Comparison of ENCODE assay signal across 10 cellular contexts in genomic region chr6:42406296-42407280, GRCh38. TPM values are rescaled to one million over a fixed set of nuclear protein-coding genes. Genes with fewer than 3 reads are reported as not detected.
A peak's percentile ranks its signal among the peaks of the same experiment; 100 is the strongest.
DNase-seq lines count a peak whose midpoint lies in the region; ATAC-seq and TF ChIP-seq lines count a peak whose summit lies in the region.
"Had no signal": no experiment of that assay in that cellular context is flagged by ENCODE, and none has a peak within 500 bp of the region (broad histone marks: within the 10 kb centered on the region; RNA-seq: fewer than 3 reads in every experiment).

No MANE protein-coding gene starts in this region.

- no peak for ATAC-seq in GM18867 (IDR thresholded peaks at IDR 0.05; ENCODE audit: unreplicated experiment)
- ATAC-seq: GM12878 had no signal

- CTCF ChIA-PET in activated CD4-positive, alpha-beta T cell treated with anti-CD3 and anti-CD28 coated beads, Interleukin-2, amount 10 ng/mL, durations not matched to agents 7 days and 5 days (lab: Charles Lee), result interaction anchor here (0.6 to 1.4 kb wide), 5 partner anchors 7 to 113 kb away, joined by 3 to 4 read pairs (median 3); no protein-coding TSS in a partner anchor

- H3K4me3 Mint-ChIP-seq in activated CD4-positive, alpha-beta T cell treated with anti-CD3 and anti-CD28 coated beads, Interleukin-2, amount 10 ng/mL, durations not matched to agents 7 days and 5 days, result no peak overlapping the region
- no peak overlapping the region for H3K4me3 Mint-ChIP-seq in nephron progenitor cell

- peaks cover 70% of the 10 kb centered on the region for H3K4me1 Mint-ChIP-seq in activated CD4-positive, alpha-beta T cell treated with anti-CD3 and anti-CD28 coated beads, Interleukin-2, amount 10 ng/mL, durations not matched to agents 7 days and 5 days
- peaks cover 9% of the 10 kb centered on the region for H3K4me1 Mint-ChIP-seq in nephron progenitor cell

- H3K36me3 Mint-ChIP-seq in activated CD4-positive, alpha-beta T cell treated with anti-CD3 and anti-CD28 coated beads, Interleukin-2, amount 10 ng/mL, durations not matched to agents 7 days and 5 days (ENCODE audit: low read depth), result peaks cover 19% of the 10 kb centered on the region
- H3K36me3 Mint-ChIP-seq in nephron progenitor cell (ENCODE audit: low read depth), result no peaks in the 10 kb centered on the region

- H3K4me3 ChIP-seq in effector memory CD4-positive, alpha-beta T cell (ENCODE audit: insufficient read depth, low read depth, low read length, poor library complexity, severe bottlenecking), result no peak overlapping the region
- peak overlapping the region; percentile 7 for H3K4me3 ChIP-seq in skeletal muscle satellite cell (ENCODE audit: low read length)
- H3K4me3 ChIP-seq: GM12878 had no signal

- H3K9me3 Mint-ChIP-seq in activated CD4-positive, alpha-beta T cell treated with anti-CD3 and anti-CD28 coated beads, Interleukin-2, amount 10 ng/mL, durations not matched to agents 7 days and 5 days, result no peaks in the 10 kb centered on the region
- no peaks in the 10 kb centered on the region for H3K9me3 Mint-ChIP-seq in nephron progenitor cell

- H3K4me1 ChIP-seq in effector memory CD4-positive, alpha-beta T cell (ENCODE audit: control insufficient read depth, insufficient read depth, low read length, poor library complexity, severe bottlenecking), result peaks cover 48% of the 10 kb centered on the region
- H3K4me1 ChIP-seq in skeletal muscle satellite cell (ENCODE audit: control insufficient read depth, insufficient read depth, low read length), result peaks cover 30% of the 10 kb centered on the region

- no peaks in the 10 kb centered on the region for H3K9me3 ChIP-seq in effector memory CD4-positive, alpha-beta T cell (ENCODE audit: control insufficient read depth, low read length)
- no peaks in the 10 kb centered on the region for H3K9me3 ChIP-seq in skeletal muscle satellite cell (replicated peaks; ENCODE audit: low read length)

- peak overlapping the region; percentile 33 for H3K27ac ChIP-seq in effector memory CD4-positive, alpha-beta T cell (ENCODE audit: insufficient read depth, low read length, poor library complexity, severe bottlenecking)

- no peak for DNase-seq in activated CD4-positive, alpha-beta T cell treated with anti-CD3 and anti-CD28 coated beads, Interleukin-2, amount 10 ng/mL, durations not matched to agents 7 days and 5 days
- no peak for DNase-seq in activated CD4-positive, alpha-beta T cell treated with anti-CD3 and anti-CD28 coated beads for 1 hour
- DNase-seq in NCI-H345 treated with DMSO at 0.1 percent for 48 hours (lab: John Stamatoyannopoulos, UW; ENCODE audit: unreplicated experiment), result peak; percentile 41
- no peak for DNase-seq in effector memory CD4-positive, alpha-beta T cell
- DNase-seq in nephron progenitor cell, result no peak
- no peak for DNase-seq in amygdala (lab: John Stamatoyannopoulos, UW)
- DNase-seq: cortex of kidney had no signal

- no peaks in the 10 kb centered on the region for H3K36me3 ChIP-seq in effector memory CD4-positive, alpha-beta T cell (ENCODE audit: control insufficient read depth, insufficient read depth, low read length)
- no peaks in the 10 kb centered on the region for H3K36me3 ChIP-seq in skeletal muscle satellite cell (ENCODE audit: insufficient read depth, low read length)

- TF ChIP-seq CTCF in nephron progenitor cell (IDR thresholded peaks at IDR 0.05), result no peak

- H3K27me3 Mint-ChIP-seq in activated CD4-positive, alpha-beta T cell treated with anti-CD3 and anti-CD28 coated beads, Interleukin-2, amount 10 ng/mL, durations not matched to agents 7 days and 5 days, result no peaks in the 10 kb centered on the region
- H3K27me3 Mint-ChIP-seq in nephron progenitor cell (ENCODE audit: low read depth, poor library complexity), result peaks cover 72% of the 10 kb centered on the region

- POLR2A ChIA-PET in activated CD4-positive, alpha-beta T cell treated with anti-CD3 and anti-CD28 coated beads, Interleukin-2, amount 10 ng/mL, durations not matched to agents 7 days and 5 days (lab: Charles Lee), result no interaction called here

- peak overlapping the region; percentile 7 for H3K27ac Mint-ChIP-seq in activated CD4-positive, alpha-beta T cell treated with anti-CD3 and anti-CD28 coated beads, Interleukin-2, amount 10 ng/mL, durations not matched to agents 7 days and 5 days
- no peak overlapping the region for H3K27ac Mint-ChIP-seq in nephron progenitor cell

- H3K27me3 ChIP-seq in effector memory CD4-positive, alpha-beta T cell (replicated peaks; ENCODE audit: control insufficient read depth, insufficient read depth, low read length, poor library complexity, severe bottlenecking), result no peaks in the 10 kb centered on the region
- no peaks in the 10 kb centered on the region for H3K27me3 ChIP-seq in skeletal muscle satellite cell (ENCODE audit: control insufficient read depth, insufficient read depth, low read length)

- H3K9ac ChIP-seq in skeletal muscle satellite cell (ENCODE audit: low read depth, low read length), result no peak overlapping the region

- peak overlapping the region; percentile 49 for H3K4me2 ChIP-seq in skeletal muscle satellite cell (ENCODE audit: low read length)

RNA-seq across cellular contexts. Expression of gene TRERF1, which starts 45.1 kb away (rescaled TPM):
- total RNA-seq in activated CD4-positive, alpha-beta T cell treated with anti-CD3 and anti-CD28 coated beads, Interleukin-2, amount 10 ng/mL, durations not matched to agents 7 days and 5 days, result 10 to 100 TPM; 18.6 to 20.3 TPM
- 3.5 and 4.6 TPM in 2 replicates for total RNA-seq in skeletal muscle satellite cell (2012; rRNA removed)
